Comparison of ENCODE assay signal across 12 cellular contexts in the genomic region with DNA sequence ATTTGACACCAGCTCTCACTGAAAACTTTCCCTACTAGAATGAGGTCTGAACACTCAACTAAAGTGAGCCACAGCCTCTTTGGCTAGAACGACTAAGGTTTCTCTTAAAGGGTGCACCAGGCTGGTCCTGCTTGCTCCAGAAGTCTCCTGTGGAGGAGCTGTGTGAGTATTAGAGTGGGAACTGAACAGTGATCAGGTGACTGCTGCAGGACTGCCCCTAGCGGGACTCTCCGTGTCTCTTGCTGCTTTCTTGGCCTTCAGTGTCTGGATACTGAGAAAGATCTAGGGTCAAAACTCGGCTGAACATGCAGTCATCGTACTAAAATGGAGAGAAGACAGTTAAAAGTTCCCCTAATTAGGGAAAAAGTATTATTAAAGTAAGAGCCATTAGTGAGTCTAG. TPM values are rescaled to one million over a fixed set of nuclear protein-coding genes. Genes with fewer than 3 reads are reported as not detected.
DNase-seq lines count a peak whose midpoint lies in the region; ATAC-seq and TF ChIP-seq lines count a peak whose summit lies in the region.
"Had no signal": no experiment of that assay in that cellular context is flagged by ENCODE, and none has a peak within 500 bp of the region (broad histone marks: within the 10 kb centered on the region; RNA-seq: fewer than 3 reads in every experiment).

No MANE protein-coding gene starts in this region.

- TF ChIP-seq EP300 in suprapubic skin (IDR thresholded peaks at IDR 0.05) = no peak

- H3K36me3 Mint-ChIP-seq in mesothelial cell of epicardium = peaks cover 16% of the 10 kb centered on the region

- H3K9me3 Mint-ChIP-seq in mesothelial cell of epicardium = no peaks in the 10 kb centered on the region
- H3K9me3 Mint-ChIP-seq: activated CD4-positive, alpha-beta T cell treated with anti-CD3 and anti-CD28 coated beads, Interleukin-2, amount 10 ng/mL, durations not matched to agents 7 days and 5 days had no signal

- H3K4me3 Mint-ChIP-seq in mesothelial cell of epicardium = no peak overlapping the region
- H3K4me3 Mint-ChIP-seq: activated CD4-positive, alpha-beta T cell treated with anti-CD3 and anti-CD28 coated beads, Interleukin-2, amount 10 ng/mL, durations not matched to agents 7 days and 5 days had no signal

- H3K4me3 ChIP-seq in GM12875 (ENCODE audit: low read depth, low read length) (no peak overlapping the region), choroid plexus epithelial cell (ENCODE audit: low read depth, low read length) (no peak overlapping the region), mesodermal cell (ENCODE audit: extremely low read depth, insufficient read depth, low read length, poor library complexity, severe bottlenecking) (no peak overlapping the region), suprapubic skin (no peak overlapping the region)
- H3K4me3 ChIP-seq: SJSA1 had no signal

- ATAC-seq in HG02970 (IDR thresholded peaks at IDR 0.05; ENCODE audit: low FRiP score, unreplicated experiment) = no peak

- H3K4me1 ChIP-seq in mesodermal cell (ENCODE audit: control insufficient read depth, insufficient read depth, low read length, poor library complexity, severe bottlenecking) (no peaks in the 10 kb centered on the region), suprapubic skin (no peaks in the 10 kb centered on the region)
- H3K4me1 ChIP-seq: SJSA1 had no signal

- H3K27ac ChIP-seq in mesodermal cell (ENCODE audit: low read depth, low read length, severe bottlenecking) = peak overlapping the region; percentile 29
- H3K27ac ChIP-seq in suprapubic skin = no peak overlapping the region
- H3K27ac ChIP-seq: neutrophil, SJSA1 had no signal

- 63 to 72% methylated on average over 3 to 4 of the region's 5 CpGs for WGBS in mesodermal cell (ENCODE audit: insufficient coverage in 2 of 2), 2 experiments
- 63% methylated on average over 5 of the region's 5 CpGs for WGBS in suprapubic skin

- H3K27me3 ChIP-seq in suprapubic skin = no peaks in the 10 kb centered on the region
- H3K27me3 ChIP-seq: neutrophil, SJSA1 had no signal

- no peaks in the 10 kb centered on the region for H3K9me3 ChIP-seq in mesodermal cell (ENCODE audit: control insufficient read depth, low read length)
- H3K9me3 ChIP-seq in suprapubic skin = no peaks in the 10 kb centered on the region
- H3K9me3 ChIP-seq: neutrophil, SJSA1 had no signal

- H3K4me1 Mint-ChIP-seq in mesothelial cell of epicardium = peaks cover 5% of the 10 kb centered on the region

- TF ChIP-seq POLR2A in suprapubic skin (IDR thresholded peaks at IDR 0.05) = no peak

- no peaks in the 10 kb centered on the region for H3K27me3 Mint-ChIP-seq in mesothelial cell of epicardium (ENCODE audit: low read depth)
- H3K27me3 Mint-ChIP-seq: activated CD4-positive, alpha-beta T cell treated with anti-CD3 and anti-CD28 coated beads, Interleukin-2, amount 10 ng/mL, durations not matched to agents 7 days and 5 days had no signal

- DNase-seq in Ammon's horn (ENCODE audit: low spot score) (peak; percentile 40), choroid plexus epithelial cell (ENCODE audit: low read depth) (peak; percentile 71), suprapubic skin (ENCODE audit: low spot score in 2 of 2) (no peak), mesothelial cell of epicardium (ENCODE audit: low spot score in 2 of 2, unreplicated experiment in 2 of 2) (no peak)
- no peak for DNase-seq in activated T-cell treated with anti-CD3 and anti-CD28 coated beads, Interleukin-2, amount 50 U/mL, for 1 hour
- DNase-seq: activated CD4-positive, alpha-beta T cell treated with anti-CD3 and anti-CD28 coated beads, Interleukin-2, amount 10 ng/mL, durations not matched to agents 7 days and 5 days had no signal

- no peak overlapping the region for H3K27ac Mint-ChIP-seq in mesothelial cell of epicardium
- H3K27ac Mint-ChIP-seq: activated CD4-positive, alpha-beta T cell treated with anti-CD3 and anti-CD28 coated beads, Interleukin-2, amount 10 ng/mL, durations not matched to agents 7 days and 5 days had no signal

- H3K36me3 ChIP-seq in mesodermal cell (ENCODE audit: control insufficient read depth, insufficient read depth, low read length) (peaks cover 49% of the 10 kb centered on the region), suprapubic skin (peaks cover 26% of the 10 kb centered on the region)

- TF ChIP-seq CTCF in GM12875 (IDR thresholded peaks at IDR 0.05; ENCODE audit: borderline replicate concordance, insufficient read depth, low read depth, low read length) = 0 out of 2 replicates have a peak, but pooled peaks have one; percentile 14
- TF ChIP-seq CTCF in choroid plexus epithelial cell (conservative IDR thresholded peaks at IDR 0.05; ENCODE audit: low read depth, low read length) = peak; percentile 57
- TF ChIP-seq CTCF in suprapubic skin (IDR thresholded peaks at IDR 0.05) = no peak
- no peak for TF ChIP-seq CTCF in mesothelial cell of epicardium (IDR thresholded peaks at IDR 0.05; ENCODE audit: unreplicated experiment)

RNA-seq across cellular contexts. Expression of a gene that starts 34.6 kb away (rescaled TPM):
- 25.0 TPM for polyA plus RNA-seq in mesodermal cell (2013, experiment 1 of 2)
- 27.0 TPM for polyA plus RNA-seq in mesodermal cell (2013, experiment 2 of 2)
- 10 to 100 TPM; 22.7 to 65.8 (median 37.2) TPM for total RNA-seq in suprapubic skin
- 227 to 235 TPM (median 229 TPM) in 3 replicates for total RNA-seq in mesothelial cell of epicardium

RNA-seq across cellular contexts. Expression of a gene that starts 59.6 kb away (rescaled TPM):
- polyA plus RNA-seq in mesodermal cell (2013, experiment 1 of 2) = not detected
- not detected for polyA plus RNA-seq in mesodermal cell (2013, experiment 2 of 2)
- not detected for total RNA-seq in suprapubic skin
- 0.59 to 0.87 TPM (median 0.84 TPM) in 3 replicates for total RNA-seq in mesothelial cell of epicardium
- total RNA-seq: activated CD4-positive, alpha-beta T cell treated with anti-CD3 and anti-CD28 coated beads, Interleukin-2, amount 10 ng/mL, durations not matched to agents 7 days and 5 days; SJSA1; temporal lobe had no signal

Comparison
In these comparisons a context has a peak if more than half of its experiments do, and no peak if none do; other contexts are left out.
1. DNase-seq: peak in Ammon's horn (single experiment) and choroid plexus epithelial cell (single experiment); none in suprapubic skin (0 of 2), mesothelial cell of epicardium (0 of 2) and activated T-cell treated with anti-CD3 and anti-CD28 coated beads, Interleukin-2, amount 50 U/mL, for 1 hour (single experiment).
2. CTCF ChIP-seq: peak in GM12875 (single experiment) and choroid plexus epithelial cell (single experiment); none in suprapubic skin (0 of 2) and mesothelial cell of epicardium (single experiment).